Comparison of ENCODE assay signal across 8 cellular contexts in the genomic region with DNA sequence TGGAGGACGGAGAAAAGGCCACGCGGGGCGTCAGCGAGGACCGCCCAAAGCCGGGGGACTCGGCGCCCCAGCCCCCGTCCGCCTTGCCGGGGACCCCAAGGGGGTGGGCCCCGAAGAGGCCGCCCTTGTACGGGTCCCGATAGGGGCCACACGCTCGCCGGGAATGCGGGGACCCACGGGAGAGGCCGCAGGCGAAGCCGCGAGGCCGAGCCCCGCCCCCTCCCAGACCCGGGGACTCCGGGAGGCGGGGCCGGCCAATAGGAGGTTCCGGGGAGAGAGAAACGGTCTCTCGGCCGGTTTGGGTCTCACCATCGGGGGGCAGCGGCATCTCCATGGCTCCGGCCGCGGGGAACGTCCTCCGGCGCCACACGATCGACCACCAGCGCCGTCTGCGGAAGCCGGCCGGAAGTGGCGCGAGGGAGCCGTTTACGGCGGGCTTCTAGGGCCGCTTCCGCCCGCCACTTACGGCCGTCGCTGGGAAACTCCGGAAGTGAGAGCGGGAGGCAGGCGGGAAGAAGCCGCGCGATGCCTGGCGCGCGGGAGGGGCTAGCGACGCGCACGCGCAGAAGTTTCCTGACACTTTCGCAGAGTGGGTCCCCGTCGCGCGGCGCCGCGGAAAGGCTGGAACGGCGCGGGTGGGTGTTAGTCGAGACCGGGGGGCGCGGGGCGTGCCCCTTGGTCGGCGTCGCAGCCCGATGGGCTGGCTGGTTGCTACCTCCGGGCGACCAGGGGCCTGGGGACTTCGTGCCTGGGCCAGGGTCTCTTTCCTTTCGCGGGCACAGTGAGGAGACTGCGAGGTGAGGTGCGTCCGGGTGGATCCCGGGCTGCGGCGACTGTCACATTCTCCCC. TPM values are rescaled to one million over a fixed set of nuclear protein-coding genes. Genes with fewer than 3 reads are reported as not detected.
DNase-seq lines count a peak whose midpoint lies in the region; ATAC-seq and TF ChIP-seq lines count a peak whose summit lies in the region.

A gene with protein sequence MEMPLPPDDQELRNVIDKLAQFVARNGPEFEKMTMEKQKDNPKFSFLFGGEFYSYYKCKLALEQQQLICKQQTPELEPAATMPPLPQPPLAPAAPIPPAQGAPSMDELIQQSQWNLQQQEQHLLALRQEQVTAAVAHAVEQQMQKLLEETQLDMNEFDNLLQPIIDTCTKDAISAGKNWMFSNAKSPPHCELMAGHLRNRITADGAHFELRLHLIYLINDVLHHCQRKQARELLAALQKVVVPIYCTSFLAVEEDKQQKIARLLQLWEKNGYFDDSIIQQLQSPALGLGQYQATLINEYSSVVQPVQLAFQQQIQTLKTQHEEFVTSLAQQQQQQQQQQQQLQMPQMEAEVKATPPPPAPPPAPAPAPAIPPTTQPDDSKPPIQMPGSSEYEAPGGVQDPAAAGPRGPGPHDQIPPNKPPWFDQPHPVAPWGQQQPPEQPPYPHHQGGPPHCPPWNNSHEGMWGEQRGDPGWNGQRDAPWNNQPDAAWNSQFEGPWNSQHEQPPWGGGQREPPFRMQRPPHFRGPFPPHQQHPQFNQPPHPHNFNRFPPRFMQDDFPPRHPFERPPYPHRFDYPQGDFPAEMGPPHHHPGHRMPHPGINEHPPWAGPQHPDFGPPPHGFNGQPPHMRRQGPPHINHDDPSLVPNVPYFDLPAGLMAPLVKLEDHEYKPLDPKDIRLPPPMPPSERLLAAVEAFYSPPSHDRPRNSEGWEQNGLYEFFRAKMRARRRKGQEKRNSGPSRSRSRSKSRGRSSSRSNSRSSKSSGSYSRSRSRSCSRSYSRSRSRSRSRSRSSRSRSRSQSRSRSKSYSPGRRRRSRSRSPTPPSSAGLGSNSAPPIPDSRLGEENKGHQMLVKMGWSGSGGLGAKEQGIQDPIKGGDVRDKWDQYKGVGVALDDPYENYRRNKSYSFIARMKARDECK (minus strand): TSS at position 393 of the 849 bp plus-strand sequence. CDS start 59 bp downstream, at position 334.

- DNase-seq in DMS153 (lab: John Stamatoyannopoulos, UW), result peak; percentile 91
- DNase-seq in Jurkat, Clone E6-1 (ENCODE audit: low read depth, low spot score), result peak; percentile 88
- peak; percentile 96 for DNase-seq in PC-3
- peak; percentile 93 for DNase-seq in activated T-cell treated with anti-CD3 and anti-CD28 coated beads for 48 hours (ENCODE audit: low read depth)
- peak; percentile 18 for DNase-seq in epithelial cell of proximal tubule (ENCODE audit: low read depth)
- peak; percentile 95 for DNase-seq in mucosa of gallbladder (ENCODE audit: low spot score)
- peak; percentile 93 for DNase-seq in stimulated activated CD8-positive, alpha-beta memory T cell treated with anti-CD3 and anti-CD28 coated beads, Interleukin-4, amount 100 ng/mL, for 24 hours (ENCODE audit: low read depth)

- H3K4me1 ChIP-seq in PC-3 (ENCODE audit: insufficient read depth, low read length), result peaks cover 16% of the 10 kb centered on the region

- peak within 1 kb of the TSS; percentile 49 for H3K27ac ChIP-seq in PC-3 (ENCODE audit: low read length)

- TF ChIP-seq CTCF in PC-3 (conservative IDR thresholded peaks at IDR 0.05; ENCODE audit: low read depth, low read length), result no peak
- no peak for TF ChIP-seq CTCF in epithelial cell of proximal tubule (conservative IDR thresholded peaks at IDR 0.05; ENCODE audit: low read depth, low read length)

- H3K9ac ChIP-seq in PC-3 (ENCODE audit: low read length), result peak within 1 kb of the TSS; percentile 97

- CTCF ChIA-PET in PC-3 (lab: Charles Lee), result interaction anchor here (0.6 kb wide), 1 partner anchor 145 kb away, joined by 3 read pairs; no protein-coding TSS in a partner anchor

- H3K4me2 ChIP-seq in PC-3 (ENCODE audit: low read length), result peak within 1 kb of the TSS; percentile 92

- peaks cover 21% of the 10 kb centered on the region for H3K36me3 ChIP-seq in PC-3 (ENCODE audit: low read depth, low read length)

- H3K79me2 ChIP-seq in PC-3 (ENCODE audit: low read length), result peaks cover 74% of the 10 kb centered on the region

- no TSS peak for BruUV-seq in PC-3 (replicated peaks; lab: Mats Ljungman, UMichigan)

- no peaks in the 10 kb centered on the region for H3K9me2 ChIP-seq in PC-3 (replicated peaks; ENCODE audit: low read length)

- H3K9me3 ChIP-seq in PC-3 (ENCODE audit: low read length), result no peaks in the 10 kb centered on the region

- H4K20me1 ChIP-seq in PC-3 (ENCODE audit: low read length), result peaks cover 29% of the 10 kb centered on the region

- H3K4me3 ChIP-seq in Jurkat, Clone E6-1 (ENCODE audit: low read length), result peak within 1 kb of the TSS; percentile 92
- H3K4me3 ChIP-seq in PC-3 (ENCODE audit: low read length) (peak within 1 kb of the TSS; percentile 96), epithelial cell of proximal tubule (ENCODE audit: low read depth, low read length) (peak within 1 kb of the TSS; percentile 98)

- POLR2A ChIA-PET in PC-3 (lab: Charles Lee; ENCODE audit: unreplicated experiment), result no interaction called here

- intact Hi-C loops in PC-3 (cut with micrococcal nuclease), result no loop called here

- peak within 1 kb of the TSS; percentile 72 for H2AFZ ChIP-seq in PC-3 (ENCODE audit: low read length)

- H3F3A ChIP-seq in PC-3 (ENCODE audit: low read length, unreplicated experiment), result no peaks in the 10 kb centered on the region

- peak; percentile 68 for ATAC-seq in GM21619 (IDR thresholded peaks at IDR 0.05; ENCODE audit: unreplicated experiment)
- ATAC-seq in PC-3, result peak; percentile 85

- H3K27me3 ChIP-seq in PC-3 (ENCODE audit: low read length), result no peaks in the 10 kb centered on the region

RNA-seq across cellular contexts. Expression of the gene that starts here (rescaled TPM):
- 52.4 TPM for polyA plus RNA-seq in Jurkat, Clone E6-1 (2012; ENCODE audit: insufficient read depth, insufficient read length)
- total RNA-seq in PC-3 (2014; rRNA removed) (13.4 and 24.2 TPM in 2 replicates), epithelial cell of proximal tubule (9.5 and 11.2 TPM in 2 replicates), mucosa of gallbladder (47.3 TPM)

Comparison
In these comparisons a context has a peak if more than half of its experiments do, and no peak if none do; other contexts are left out.
1. Peak in every context shown above with its lines: DNase-seq, ATAC-seq, H3K4me3 ChIP-seq and H3K27ac ChIP-seq.
2. DNase-seq: peak in every context shown above with its lines; median percentile 96 in PC-3; 95 in mucosa of gallbladder; 93 in activated T-cell treated with anti-CD3 and anti-CD28 coated beads for 48 hours; 93 in stimulated activated CD8-positive, alpha-beta memory T cell treated with anti-CD3 and anti-CD28 coated beads, Interleukin-4, amount 100 ng/mL, for 24 hours; 91 in DMS153; 88 in Jurkat, Clone E6-1; 18 in epithelial cell of proximal tubule.